In the genomic region with DNA sequence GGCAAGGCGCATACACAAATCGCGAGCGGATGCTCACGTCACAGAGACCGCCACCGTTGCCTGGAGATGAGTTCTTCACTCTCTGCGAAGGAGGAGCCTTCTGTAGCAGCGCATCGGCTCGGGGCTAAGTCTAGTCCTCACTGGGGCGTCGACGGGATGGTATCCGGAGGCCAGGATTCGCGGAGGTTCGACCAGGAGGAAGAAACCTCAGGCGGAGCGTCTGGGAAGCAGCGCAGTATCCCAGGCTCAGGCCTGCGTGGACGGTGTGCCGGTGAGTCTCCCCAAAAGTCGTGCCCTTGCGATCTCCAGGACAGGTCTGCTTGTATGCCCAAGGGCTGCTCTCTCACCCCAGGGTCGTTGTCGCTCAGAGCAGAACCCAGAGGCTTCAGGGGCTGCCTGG, we compare ENCODE assay signal across 24 cellular contexts. TPM values are rescaled to one million over a fixed set of nuclear protein-coding genes. Genes with fewer than 3 reads are reported as not detected.
A peak's percentile ranks its signal among the peaks of the same experiment; 100 is the strongest.
DNase-seq lines count a peak whose midpoint lies in the region; ATAC-seq, FAIRE-seq and TF ChIP-seq lines count a peak whose summit lies in the region.
"Had no signal": no experiment of that assay in that cellular context is flagged by ENCODE, and none has a peak within 500 bp of the region (broad histone marks: within the 10 kb centered on the region; RNA-seq: fewer than 3 reads in every experiment).

No MANE protein-coding gene starts in this region.

- H3K4me1 Mint-ChIP-seq in nephron (no peaks in the 10 kb centered on the region), type B pancreatic cell (ENCODE audit: unreplicated experiment) (no peaks in the 10 kb centered on the region)
- H3K4me1 Mint-ChIP-seq: B cell had no signal

- ATAC-seq in HG03097 (IDR thresholded peaks at IDR 0.05; ENCODE audit: low FRiP score, unreplicated experiment), result no peak
- ATAC-seq in Right ventricle myocardium superior (ENCODE audit: poor library complexity), result no peak
- ATAC-seq: CD8-positive, alpha-beta T cell had no signal

- H3K9me3 Mint-ChIP-seq in nephron, result peaks cover 50% of the 10 kb centered on the region
- H3K9me3 Mint-ChIP-seq in type B pancreatic cell, result no peaks in the 10 kb centered on the region

- TF ChIP-seq POLR2A in breast epithelium (IDR thresholded peaks at IDR 0.05), result no peak

- DNase-seq in NT2/D1 (ENCODE audit: low read depth, low spot score), result no peak
- no peak for DNase-seq in bronchial epithelial cell (ENCODE audit: low read depth)
- peak; percentile 64 for DNase-seq in type B pancreatic cell (ENCODE audit: extremely low spot score, unreplicated experiment)
- no peak for DNase-seq in T-helper 9 cell
- no peak for DNase-seq in Right ventricle myocardium superior
- DNase-seq in breast epithelium (ENCODE audit: low spot score in 2 of 2), result no peak
- DNase-seq: Caco-2; CD4-positive, CD25-positive, alpha-beta regulatory T cell; CD8-positive, alpha-beta T cell; DMS153; DND-41; GM23248; H7; HCEC 1CT had no signal

- H3K9ac ChIP-seq in NT2/D1 (ENCODE audit: insufficient read length, low read depth), result peak overlapping the region; percentile 32
- H3K9ac ChIP-seq: BLaER1, GM23248 had no signal

- H3K36me3 Mint-ChIP-seq in nephron (ENCODE audit: low read depth) (peaks cover 50% of the 10 kb centered on the region), type B pancreatic cell (peaks cover 9% of the 10 kb centered on the region)

- H3K27ac Mint-ChIP-seq in nephron (no peak overlapping the region), type B pancreatic cell (no peak overlapping the region)
- H3K27ac Mint-ChIP-seq: B cell; CD4-positive, CD25-positive, alpha-beta regulatory T cell; CD8-positive, alpha-beta T cell had no signal

- no peaks in the 10 kb centered on the region for H3K27me3 ChIP-seq in NT2/D1 (ENCODE audit: insufficient read depth, insufficient read length)
- H3K27me3 ChIP-seq in bronchial epithelial cell (ENCODE audit: control insufficient read depth, insufficient read depth, low read length), result no peaks in the 10 kb centered on the region
- no peaks in the 10 kb centered on the region for H3K27me3 ChIP-seq in breast epithelium

- intact Hi-C loops in Right ventricle myocardium superior (cut with DNase I), result no loop called here
- intact Hi-C loops in breast epithelium (cut with DNase I; ENCODE audit: low total_unique reads), result no loop called here

- TF ChIP-seq CTCF in bronchial epithelial cell (IDR thresholded peaks at IDR 0.05; ENCODE audit: insufficient read depth, low read length, severe bottlenecking) (no peak), nephron (IDR thresholded peaks at IDR 0.05; ENCODE audit: unreplicated experiment in 3 of 3) (no peak), type B pancreatic cell (conservative IDR thresholded peaks at IDR 0.05) (no peak), breast epithelium (IDR thresholded peaks at IDR 0.05) (no peak)

- FAIRE-seq in bronchial epithelial cell (lab: Jason Lieb, UNC), result peak; percentile 86
- FAIRE-seq: A204.1, G401.6, GM12892, H1 had no signal

- no peak overlapping the region for H3K4me3 ChIP-seq in NT2/D1 (ENCODE audit: insufficient read length, low read depth)
- no peak overlapping the region for H3K4me3 ChIP-seq in bronchial epithelial cell (ENCODE audit: low read depth, low read length)
- H3K4me3 ChIP-seq in breast epithelium, result no peak overlapping the region
- H3K4me3 ChIP-seq: BLaER1, GM23248 had no signal

- H3K27me3 Mint-ChIP-seq in nephron (ENCODE audit: low read depth) (no peaks in the 10 kb centered on the region), type B pancreatic cell (no peaks in the 10 kb centered on the region)
- H3K27me3 Mint-ChIP-seq: B cell; CD4-positive, CD25-positive, alpha-beta regulatory T cell had no signal

- no peak overlapping the region for H3K27ac ChIP-seq in breast epithelium
- H3K27ac ChIP-seq: 22Rv1, BLaER1, C4-2B, GM23248 had no signal

- peak overlapping the region in 2 of 3 experiments; percentile 11 to 69 for H3K4me3 Mint-ChIP-seq in nephron
- H3K4me3 Mint-ChIP-seq in type B pancreatic cell, result no peak overlapping the region
- H3K4me3 Mint-ChIP-seq: B cell; CD4-positive, CD25-positive, alpha-beta regulatory T cell; CD8-positive, alpha-beta T cell had no signal

- no peaks in the 10 kb centered on the region for H3K9me3 ChIP-seq in NT2/D1 (ENCODE audit: insufficient read depth, low read length)
- peaks cover 0 to 4% of the 10 kb centered on the region in 2 donors for H3K9me3 ChIP-seq in breast epithelium
- H3K9me3 ChIP-seq: Caco-2 had no signal

- H3K4me1 ChIP-seq in NT2/D1 (ENCODE audit: insufficient read depth, insufficient read length), result no peaks in the 10 kb centered on the region
- H3K4me1 ChIP-seq in breast epithelium, result no peaks in the 10 kb centered on the region
- H3K4me1 ChIP-seq: BLaER1, Caco-2 had no signal

- H3K36me3 ChIP-seq in NT2/D1 (ENCODE audit: insufficient read depth, insufficient read length, low read length) (no peaks in the 10 kb centered on the region), bronchial epithelial cell (ENCODE audit: control insufficient read depth, insufficient read depth, low read length) (no peaks in the 10 kb centered on the region), breast epithelium (no peaks in the 10 kb centered on the region)

RNA-seq across cellular contexts. Expression of a gene that starts 40.4 kb away (rescaled TPM):
- total RNA-seq in bronchial epithelial cell (139 and 161 TPM in 2 replicates), type B pancreatic cell (ENCODE audit: low replicate concordance) (92.6 and 110 TPM in 2 replicates), Right ventricle myocardium superior (29.6 TPM), breast epithelium (100 to 1,000 TPM in 1 of 3 donors, 10 to 100 TPM in 2; 55.5 to 109 (median 78.7) TPM)

RNA-seq across cellular contexts. Expression of a gene that starts 40.9 kb away (rescaled TPM):
- 6.1 and 8.2 TPM in 2 replicates for total RNA-seq in bronchial epithelial cell
- total RNA-seq in type B pancreatic cell (ENCODE audit: low replicate concordance), result 5.6 and 6.8 TPM in 2 replicates
- total RNA-seq in Right ventricle myocardium superior, result 3.9 TPM
- 1 to 10 TPM; 4.3 to 7.8 (median 7.2) TPM for total RNA-seq in breast epithelium
